ENCODE assay signal across 2 cellular contexts in the genomic region with DNA sequence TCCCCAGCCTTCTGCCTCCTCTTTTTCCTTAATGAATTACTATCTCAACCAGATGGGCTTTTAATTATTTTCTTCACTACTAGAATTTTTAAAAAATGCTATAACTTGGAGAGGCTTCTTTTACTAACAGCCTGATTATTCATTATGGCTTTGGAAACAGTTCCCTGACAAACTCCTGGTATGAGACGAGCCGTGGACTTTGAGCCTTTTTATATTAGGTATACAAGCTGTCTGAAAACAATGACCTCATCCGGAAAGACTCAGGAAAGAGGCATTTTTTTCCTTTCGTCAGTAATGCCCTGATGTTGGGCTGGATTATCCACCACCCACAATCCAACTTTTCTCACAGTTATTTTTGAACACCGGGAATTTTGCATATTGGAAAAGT.
A peak's percentile ranks its signal among the peaks of the same experiment; 100 is the strongest.
TF ChIP-seq lines count a peak whose summit lies in the region.

No MANE protein-coding gene starts in this region.

TF ChIP-seq in IMR-90, 13 proteins besides CTCF, POLR2A, EP300 and RAD21:
- TF ChIP-seq FOS (IDR thresholded peaks at IDR 0.05; ENCODE audit: low read depth, low read length) (no peak), SMC3 (IDR thresholded peaks at IDR 0.05; ENCODE audit: low read depth, low read length) (no peak), RCOR1 (IDR thresholded peaks at IDR 0.05; ENCODE audit: insufficient replicate concordance, low read length) (no peak), CEBPB (IDR thresholded peaks at IDR 0.05; ENCODE audit: low read depth, low read length) (no peak), CHD1 (IDR thresholded peaks at IDR 0.05; ENCODE audit: low read depth, low read length) (no peak), MAFK (IDR thresholded peaks at IDR 0.05; ENCODE audit: low read depth, low read length) (no peak), NFE2L2 (IDR thresholded peaks at IDR 0.05; ENCODE audit: low read depth, low read length) (no peak), RFX5 (IDR thresholded peaks at IDR 0.05; ENCODE audit: low read depth, low read length) (no peak), MXI1 (IDR thresholded peaks at IDR 0.05; ENCODE audit: borderline replicate concordance, low read depth, low read length) (no peak), BHLHE40 (IDR thresholded peaks at IDR 0.05; ENCODE audit: low read depth, low read length) (no peak), MAZ (IDR thresholded peaks at IDR 0.05; ENCODE audit: borderline replicate concordance, low read depth, low read length) (no peak)
- TF ChIP-seq, protein P1, sequence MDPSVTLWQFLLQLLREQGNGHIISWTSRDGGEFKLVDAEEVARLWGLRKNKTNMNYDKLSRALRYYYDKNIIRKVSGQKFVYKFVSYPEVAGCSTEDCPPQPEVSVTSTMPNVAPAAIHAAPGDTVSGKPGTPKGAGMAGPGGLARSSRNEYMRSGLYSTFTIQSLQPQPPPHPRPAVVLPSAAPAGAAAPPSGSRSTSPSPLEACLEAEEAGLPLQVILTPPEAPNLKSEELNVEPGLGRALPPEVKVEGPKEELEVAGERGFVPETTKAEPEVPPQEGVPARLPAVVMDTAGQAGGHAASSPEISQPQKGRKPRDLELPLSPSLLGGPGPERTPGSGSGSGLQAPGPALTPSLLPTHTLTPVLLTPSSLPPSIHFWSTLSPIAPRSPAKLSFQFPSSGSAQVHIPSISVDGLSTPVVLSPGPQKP (IDR thresholded peaks at IDR 0.05; ENCODE audit: borderline replicate concordance, low read depth, low read length) = no peak
- TF ChIP-seq, protein P2, sequence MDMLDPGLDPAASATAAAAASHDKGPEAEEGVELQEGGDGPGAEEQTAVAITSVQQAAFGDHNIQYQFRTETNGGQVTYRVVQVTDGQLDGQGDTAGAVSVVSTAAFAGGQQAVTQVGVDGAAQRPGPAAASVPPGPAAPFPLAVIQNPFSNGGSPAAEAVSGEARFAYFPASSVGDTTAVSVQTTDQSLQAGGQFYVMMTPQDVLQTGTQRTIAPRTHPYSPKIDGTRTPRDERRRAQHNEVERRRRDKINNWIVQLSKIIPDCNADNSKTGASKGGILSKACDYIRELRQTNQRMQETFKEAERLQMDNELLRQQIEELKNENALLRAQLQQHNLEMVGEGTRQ (IDR thresholded peaks at IDR 0.05; ENCODE audit: low read depth, low read length) = no peak

TF ChIP-seq in HepG2, 621 proteins besides CTCF, POLR2A, EP300 and RAD21 (continues in another document):
- TF ChIP-seq REXO4 (CRISPR knock-in tag; IDR thresholded peaks at IDR 0.05; ENCODE audit: borderline replicate concordance) (no peak), ZBTB3 (CRISPR knock-in tag; IDR thresholded peaks at IDR 0.05; ENCODE audit: borderline replicate concordance, low read depth) (no peak), ISX (CRISPR knock-in tag; conservative IDR thresholded peaks at IDR 0.05) (no peak), CCDC6 (CRISPR knock-in tag; IDR thresholded peaks at IDR 0.05) (no peak), ZNF317 (CRISPR knock-in tag; IDR thresholded peaks at IDR 0.05) (0 out of 2 replicates have a peak, but pooled peaks have one; percentile 28), HDAC1 (CRISPR knock-in tag; IDR thresholded peaks at IDR 0.05) (peak; percentile 42; the same call in 1 of the 2 replicates), CHCHD3 (CRISPR knock-in tag; IDR thresholded peaks at IDR 0.05) (no peak), CREB1 (IDR thresholded peaks at IDR 0.05) (0 out of 2 replicates have a peak, but pooled peaks have one; percentile 23), CREB1 (CRISPR knock-in tag; IDR thresholded peaks at IDR 0.05) (peak; percentile 62; the same call in 1 of the 2 replicates), RBFOX2 (IDR thresholded peaks at IDR 0.05; ENCODE audit: low read depth, low read length) (no peak), SRSF4 (IDR thresholded peaks at IDR 0.05; ENCODE audit: low read depth, low read length, poor library complexity, severe bottlenecking) (no peak), SMYD3 (CRISPR knock-in tag; IDR thresholded peaks at IDR 0.05) (no peak), ZNF12 (CRISPR knock-in tag; IDR thresholded peaks at IDR 0.05) (peak; percentile 52; the same call in 1 of the 2 replicates), ZKSCAN5 (CRISPR knock-in tag; IDR thresholded peaks at IDR 0.05) (no peak), ZNF749 (CRISPR knock-in tag; IDR thresholded peaks at IDR 0.05; ENCODE audit: borderline replicate concordance) (no peak), ZNF17 (CRISPR knock-in tag; IDR thresholded peaks at IDR 0.05) (no peak), ZNF180 (CRISPR knock-in tag; IDR thresholded peaks at IDR 0.05; ENCODE audit: borderline replicate concordance, low read depth) (no peak), HMGA1 (CRISPR knock-in tag; conservative IDR thresholded peaks at IDR 0.05) (no peak), ATF7 (IDR thresholded peaks at IDR 0.05) (peak; percentile 91), ATF7 (CRISPR knock-in tag; IDR thresholded peaks at IDR 0.05) (peak; percentile 89; the same call in 1 of the 2 replicates), KMT2B (CRISPR knock-in tag; IDR thresholded peaks at IDR 0.05) (no peak), FOXP1 (IDR thresholded peaks at IDR 0.05) (no peak), FOXP1 (CRISPR knock-in tag; IDR thresholded peaks at IDR 0.05) (no peak), ZNF772 (CRISPR knock-in tag; IDR thresholded peaks at IDR 0.05) (no peak), NFIB (CRISPR knock-in tag; IDR thresholded peaks at IDR 0.05; ENCODE audit: borderline replicate concordance) (no peak), KLF16 (CRISPR knock-in tag; IDR thresholded peaks at IDR 0.05) (no peak; a peak in 1 of 4 replicates), ZNF501 (CRISPR knock-in tag; IDR thresholded peaks at IDR 0.05) (no peak), CENPX (CRISPR knock-in tag; IDR thresholded peaks at IDR 0.05) (no peak), ZNF256 (CRISPR knock-in tag; conservative IDR thresholded peaks at IDR 0.05) (no peak), NAIF1 (CRISPR knock-in tag; IDR thresholded peaks at IDR 0.05; ENCODE audit: borderline replicate concordance) (no peak), ZNF567 (CRISPR knock-in tag; IDR thresholded peaks at IDR 0.05; ENCODE audit: borderline replicate concordance) (no peak), ZBTB21 (CRISPR knock-in tag; IDR thresholded peaks at IDR 0.05) (peak; percentile 60), KLF11 (CRISPR knock-in tag; IDR thresholded peaks at IDR 0.05) (no peak), MTF1 (CRISPR knock-in tag; IDR thresholded peaks at IDR 0.05) (no peak), ISL2 (CRISPR knock-in tag; IDR thresholded peaks at IDR 0.05) (0 out of 2 replicates have a peak, but pooled peaks have one; percentile 31), SMARCC2 (IDR thresholded peaks at IDR 0.05) (no peak), ZNF678 (CRISPR knock-in tag; IDR thresholded peaks at IDR 0.05) (no peak)
- TF ChIP-seq, protein P3, sequence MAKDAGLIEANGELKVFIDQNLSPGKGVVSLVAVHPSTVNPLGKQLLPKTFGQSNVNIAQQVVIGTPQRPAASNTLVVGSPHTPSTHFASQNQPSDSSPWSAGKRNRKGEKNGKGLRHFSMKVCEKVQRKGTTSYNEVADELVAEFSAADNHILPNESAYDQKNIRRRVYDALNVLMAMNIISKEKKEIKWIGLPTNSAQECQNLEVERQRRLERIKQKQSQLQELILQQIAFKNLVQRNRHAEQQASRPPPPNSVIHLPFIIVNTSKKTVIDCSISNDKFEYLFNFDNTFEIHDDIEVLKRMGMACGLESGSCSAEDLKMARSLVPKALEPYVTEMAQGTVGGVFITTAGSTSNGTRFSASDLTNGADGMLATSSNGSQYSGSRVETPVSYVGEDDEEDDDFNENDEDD (CRISPR knock-in tag; IDR thresholded peaks at IDR 0.05; ENCODE audit: borderline replicate concordance) = no peak
- TF ChIP-seq, protein P4, sequence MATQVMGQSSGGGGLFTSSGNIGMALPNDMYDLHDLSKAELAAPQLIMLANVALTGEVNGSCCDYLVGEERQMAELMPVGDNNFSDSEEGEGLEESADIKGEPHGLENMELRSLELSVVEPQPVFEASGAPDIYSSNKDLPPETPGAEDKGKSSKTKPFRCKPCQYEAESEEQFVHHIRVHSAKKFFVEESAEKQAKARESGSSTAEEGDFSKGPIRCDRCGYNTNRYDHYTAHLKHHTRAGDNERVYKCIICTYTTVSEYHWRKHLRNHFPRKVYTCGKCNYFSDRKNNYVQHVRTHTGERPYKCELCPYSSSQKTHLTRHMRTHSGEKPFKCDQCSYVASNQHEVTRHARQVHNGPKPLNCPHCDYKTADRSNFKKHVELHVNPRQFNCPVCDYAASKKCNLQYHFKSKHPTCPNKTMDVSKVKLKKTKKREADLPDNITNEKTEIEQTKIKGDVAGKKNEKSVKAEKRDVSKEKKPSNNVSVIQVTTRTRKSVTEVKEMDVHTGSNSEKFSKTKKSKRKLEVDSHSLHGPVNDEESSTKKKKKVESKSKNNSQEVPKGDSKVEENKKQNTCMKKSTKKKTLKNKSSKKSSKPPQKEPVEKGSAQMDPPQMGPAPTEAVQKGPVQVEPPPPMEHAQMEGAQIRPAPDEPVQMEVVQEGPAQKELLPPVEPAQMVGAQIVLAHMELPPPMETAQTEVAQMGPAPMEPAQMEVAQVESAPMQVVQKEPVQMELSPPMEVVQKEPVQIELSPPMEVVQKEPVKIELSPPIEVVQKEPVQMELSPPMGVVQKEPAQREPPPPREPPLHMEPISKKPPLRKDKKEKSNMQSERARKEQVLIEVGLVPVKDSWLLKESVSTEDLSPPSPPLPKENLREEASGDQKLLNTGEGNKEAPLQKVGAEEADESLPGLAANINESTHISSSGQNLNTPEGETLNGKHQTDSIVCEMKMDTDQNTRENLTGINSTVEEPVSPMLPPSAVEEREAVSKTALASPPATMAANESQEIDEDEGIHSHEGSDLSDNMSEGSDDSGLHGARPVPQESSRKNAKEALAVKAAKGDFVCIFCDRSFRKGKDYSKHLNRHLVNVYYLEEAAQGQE (IDR thresholded peaks at IDR 0.05; ENCODE audit: borderline replicate concordance in 1 of 2, low read depth in 1 of 2, low read length in 2 of 2) = peak in 1 of 2 experiments; percentile 28; a peak in 1 of 4 replicates
- TF ChIP-seq, protein P5, sequence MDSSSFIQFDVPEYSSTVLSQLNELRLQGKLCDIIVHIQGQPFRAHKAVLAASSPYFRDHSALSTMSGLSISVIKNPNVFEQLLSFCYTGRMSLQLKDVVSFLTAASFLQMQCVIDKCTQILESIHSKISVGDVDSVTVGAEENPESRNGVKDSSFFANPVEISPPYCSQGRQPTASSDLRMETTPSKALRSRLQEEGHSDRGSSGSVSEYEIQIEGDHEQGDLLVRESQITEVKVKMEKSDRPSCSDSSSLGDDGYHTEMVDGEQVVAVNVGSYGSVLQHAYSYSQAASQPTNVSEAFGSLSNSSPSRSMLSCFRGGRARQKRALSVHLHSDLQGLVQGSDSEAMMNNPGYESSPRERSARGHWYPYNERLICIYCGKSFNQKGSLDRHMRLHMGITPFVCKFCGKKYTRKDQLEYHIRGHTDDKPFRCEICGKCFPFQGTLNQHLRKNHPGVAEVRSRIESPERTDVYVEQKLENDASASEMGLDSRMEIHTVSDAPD (CRISPR knock-in tag; IDR thresholded peaks at IDR 0.05) = no peak
- TF ChIP-seq, protein P6, sequence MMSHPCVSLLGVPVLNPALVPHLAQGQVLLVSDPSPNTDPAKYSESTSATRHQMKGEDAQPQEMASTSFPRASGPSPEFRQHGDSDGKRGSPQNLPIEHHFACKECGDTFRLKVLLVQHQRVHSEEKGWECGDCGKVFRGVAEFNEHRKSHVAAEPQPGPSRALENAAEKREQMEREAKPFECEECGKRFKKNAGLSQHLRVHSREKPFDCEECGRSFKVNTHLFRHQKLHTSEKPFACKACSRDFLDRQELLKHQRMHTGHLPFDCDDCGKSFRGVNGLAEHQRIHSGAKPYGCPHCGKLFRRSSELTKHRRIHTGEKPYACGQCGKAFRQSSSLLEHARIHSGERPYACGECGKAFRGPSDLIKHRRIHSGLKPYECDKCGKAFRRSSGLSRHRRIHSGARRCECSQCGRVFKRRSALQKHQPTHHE (CRISPR knock-in tag; IDR thresholded peaks at IDR 0.05; ENCODE audit: borderline replicate concordance) = no peak
- TF ChIP-seq, protein P7, sequence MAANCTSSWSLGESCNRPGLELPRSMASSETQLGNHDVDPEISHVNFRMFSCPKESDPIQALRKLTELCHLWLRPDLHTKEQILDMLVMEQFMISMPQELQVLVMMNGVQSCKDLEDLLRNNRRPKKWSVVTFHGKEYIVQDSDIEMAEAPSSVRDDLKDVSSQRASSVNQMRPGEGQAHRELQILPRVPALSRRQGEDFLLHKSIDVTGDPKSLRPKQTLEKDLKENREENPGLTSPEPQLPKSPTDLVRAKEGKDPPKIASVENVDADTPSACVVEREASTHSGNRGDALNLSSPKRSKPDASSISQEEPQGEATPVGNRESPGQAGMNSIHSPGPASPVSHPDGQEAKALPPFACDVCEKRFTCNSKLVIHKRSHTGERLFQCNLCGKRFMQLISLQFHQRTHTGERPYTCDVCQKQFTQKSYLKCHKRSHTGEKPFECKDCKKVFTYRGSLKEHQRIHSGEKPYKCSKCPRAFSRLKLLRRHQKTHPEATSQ (CRISPR knock-in tag; IDR thresholded peaks at IDR 0.05; ENCODE audit: borderline replicate concordance) = no peak
- TF ChIP-seq, protein P8, sequence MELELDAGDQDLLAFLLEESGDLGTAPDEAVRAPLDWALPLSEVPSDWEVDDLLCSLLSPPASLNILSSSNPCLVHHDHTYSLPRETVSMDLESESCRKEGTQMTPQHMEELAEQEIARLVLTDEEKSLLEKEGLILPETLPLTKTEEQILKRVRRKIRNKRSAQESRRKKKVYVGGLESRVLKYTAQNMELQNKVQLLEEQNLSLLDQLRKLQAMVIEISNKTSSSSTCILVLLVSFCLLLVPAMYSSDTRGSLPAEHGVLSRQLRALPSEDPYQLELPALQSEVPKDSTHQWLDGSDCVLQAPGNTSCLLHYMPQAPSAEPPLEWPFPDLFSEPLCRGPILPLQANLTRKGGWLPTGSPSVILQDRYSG (CRISPR knock-in tag; IDR thresholded peaks at IDR 0.05) = no peak
- TF ChIP-seq, protein P9, sequence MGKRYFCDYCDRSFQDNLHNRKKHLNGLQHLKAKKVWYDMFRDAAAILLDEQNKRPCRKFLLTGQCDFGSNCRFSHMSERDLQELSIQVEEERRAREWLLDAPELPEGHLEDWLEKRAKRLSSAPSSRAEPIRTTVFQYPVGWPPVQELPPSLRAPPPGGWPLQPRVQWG (CRISPR knock-in tag; IDR thresholded peaks at IDR 0.05; ENCODE audit: borderline replicate concordance, low read depth) = no peak
- TF ChIP-seq, protein P10, sequence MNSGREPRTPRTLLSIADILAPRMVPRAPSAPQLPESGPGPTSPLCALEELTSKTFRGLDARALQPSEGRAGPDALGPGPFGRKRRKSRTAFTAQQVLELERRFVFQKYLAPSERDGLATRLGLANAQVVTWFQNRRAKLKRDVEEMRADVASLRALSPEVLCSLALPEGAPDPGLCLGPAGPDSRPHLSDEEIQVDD (CRISPR knock-in tag; IDR thresholded peaks at IDR 0.05; ENCODE audit: borderline replicate concordance) = no peak
- TF ChIP-seq, protein P11, sequence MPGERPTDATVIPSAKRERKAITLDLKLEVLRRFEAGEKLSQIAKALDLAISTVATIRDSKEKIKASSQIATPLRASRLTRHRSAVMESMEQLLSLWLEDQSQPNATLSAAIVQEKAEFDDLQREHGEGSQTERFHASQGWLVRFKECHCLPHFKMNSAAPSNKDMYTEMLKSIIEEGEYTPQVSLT (CRISPR knock-in tag; IDR thresholded peaks at IDR 0.05; ENCODE audit: borderline replicate concordance, low read depth) = no peak
- TF ChIP-seq, protein P12, sequence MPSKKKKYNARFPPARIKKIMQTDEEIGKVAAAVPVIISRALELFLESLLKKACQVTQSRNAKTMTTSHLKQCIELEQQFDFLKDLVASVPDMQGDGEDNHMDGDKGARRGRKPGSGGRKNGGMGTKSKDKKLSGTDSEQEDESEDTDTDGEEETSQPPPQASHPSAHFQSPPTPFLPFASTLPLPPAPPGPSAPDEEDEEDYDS (CRISPR knock-in tag; IDR thresholded peaks at IDR 0.05) = 0 out of 2 replicates have a peak, but pooled peaks have one; percentile 39
